Comparison of ENCODE assay signal across 30 cellular contexts in the genomic region with DNA sequence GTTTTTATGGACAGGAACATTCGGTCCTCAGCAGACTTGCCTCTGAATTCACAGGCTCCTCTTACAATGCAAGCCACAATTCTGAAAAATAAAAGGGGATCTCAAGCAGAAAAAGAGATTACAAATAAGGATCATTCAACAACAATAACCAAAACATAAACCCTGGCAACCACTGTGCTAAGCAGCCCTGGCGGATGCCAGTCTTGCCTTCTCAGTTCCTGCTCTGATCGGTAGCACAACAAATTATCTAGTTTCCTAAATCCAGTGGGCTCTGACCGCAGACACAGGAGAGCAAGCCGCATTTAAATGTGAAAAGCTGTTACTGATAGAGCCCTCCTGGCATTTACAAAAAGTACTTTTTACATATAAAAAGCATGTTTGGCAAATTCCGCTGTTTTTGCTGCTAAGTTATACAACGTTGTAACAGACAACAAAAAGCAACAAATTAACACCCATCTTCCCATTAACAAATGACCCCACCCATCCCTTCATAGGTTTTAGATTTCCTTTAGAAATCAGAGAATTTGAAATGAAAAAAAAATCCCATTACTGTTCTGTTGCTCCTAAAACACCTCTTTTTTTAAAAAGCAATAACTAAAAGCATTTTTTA.
DNase-seq lines count a peak whose midpoint lies in the region; ATAC-seq and TF ChIP-seq lines count a peak whose summit lies in the region.
"Had no signal": no experiment of that assay in that cellular context is flagged by ENCODE, and none has a peak within 500 bp of the region (broad histone marks: within the 10 kb centered on the region; RNA-seq: fewer than 3 reads in every experiment).

No MANE protein-coding gene starts in this region.

- DNase-seq in NCI-H82 (lab: John Stamatoyannopoulos, UW) (peak; percentile 51), NCI-H82 treated with DMSO at 0.1 percent for 48 hours (lab: John Stamatoyannopoulos, UW; ENCODE audit: unreplicated experiment) (no peak), cerebellar cortex (ENCODE audit: low spot score) (peak; percentile 10), medulla oblongata (ENCODE audit: extremely low spot score) (peak; percentile 24), left ventricle myocardium superior (no peak), ascending aorta (ENCODE audit: low spot score in 2 of 2) (no peak)
- DNase-seq: activated CD4-positive, alpha-beta T cell treated with anti-CD3 and anti-CD28 coated beads, Interleukin-2, amount 50 U/mL, for 4 hours; activated CD8-positive, alpha-beta memory T cell treated with anti-CD3 and anti-CD28 coated beads, Interleukin-2, amount 10 ng/mL, durations not matched to agents 7 days and 5 days; activated T-cell treated with anti-CD3 and anti-CD28 coated beads, Interleukin-2, amount 50 U/mL, for 72 hours; Calu3; CD4-positive, CD25-positive, alpha-beta regulatory T cell; central memory CD4-positive, alpha-beta T cell; DMS79; foreskin fibroblast; GF-D8; GOT3; lower lobe of right lung; MM.1S; NCI-H2029; NCI-H774; OCI-M1; stimulated activated naive B cell treated with anti-CD40 and anti-IgM and Interleukin-4, amounts not matched to agents 10 μg/mL and 1 μg/mL and 100 μg/mL, for 72 hours; T-cell; testis had no signal

- no peaks in the 10 kb centered on the region for H3K36me3 ChIP-seq in ascending aorta
- H3K36me3 ChIP-seq: esophagus muscularis mucosa, lower lobe of right lung, right atrium auricular region had no signal

- H3K27ac ChIP-seq in ascending aorta: no peak overlapping the region
- H3K27ac ChIP-seq: esophagus muscularis mucosa, KMS-11, lower lobe of right lung, parathyroid adenoma, right atrium auricular region, testis had no signal

- TF ChIP-seq CTCF in ascending aorta (IDR thresholded peaks at IDR 0.05): no peak

- no peaks in the 10 kb centered on the region for H3K9me3 ChIP-seq in ascending aorta
- H3K9me3 ChIP-seq: esophagus muscularis mucosa, lower lobe of right lung, right atrium auricular region, testis had no signal

- intact Hi-C loops in left ventricle myocardium superior (cut with micrococcal nuclease): no loop called here
- intact Hi-C loops in ascending aorta (cut with DNase I): no loop called here

- H3K27me3 ChIP-seq in ascending aorta: no peaks in the 10 kb centered on the region
- H3K27me3 ChIP-seq: esophagus muscularis mucosa, right atrium auricular region, testis had no signal

- no peaks in the 10 kb centered on the region for H3K4me1 ChIP-seq in ascending aorta
- H3K4me1 ChIP-seq: esophagus muscularis mucosa, lower lobe of right lung, parathyroid adenoma, right atrium auricular region, testis had no signal

- no peak for ATAC-seq in GM19463 (IDR thresholded peaks at IDR 0.05; ENCODE audit: unreplicated experiment)
- ATAC-seq in left ventricle myocardium superior: no peak
- no peak for ATAC-seq in GM21737 (IDR thresholded peaks at IDR 0.05; ENCODE audit: unreplicated experiment)
- ATAC-seq: activated CD8-positive, alpha-beta memory T cell treated with anti-CD3 and anti-CD28 coated beads, Interleukin-2, amount 10 ng/mL, durations not matched to agents 7 days and 5 days; activated T-cell treated with anti-CD3 and anti-CD28 coated beads, Interleukin-2, amount 50 U/mL, for 72 hours; lower lobe of right lung; stimulated activated naive B cell treated with anti-CD40 and anti-IgM and Interleukin-4, amounts not matched to agents 10 μg/mL and 1 μg/mL and 100 μg/mL, for 72 hours; T-cell had no signal

- no peak overlapping the region for H3K4me3 ChIP-seq in ascending aorta
- H3K4me3 ChIP-seq: esophagus muscularis mucosa, lower lobe of right lung, right atrium auricular region, testis had no signal

Comparison
In these comparisons a context has a peak if more than half of its experiments do, and no peak if none do; other contexts are left out.
1. DNase-seq: peak in NCI-H82 (single experiment), cerebellar cortex (single experiment) and medulla oblongata (single experiment); none in NCI-H82 treated with DMSO at 0.1 percent for 48 hours (single experiment), left ventricle myocardium superior (single experiment) and ascending aorta (0 of 2).